ENCODE assay signal across 8 cellular contexts in genomic region chr16:19696312-19696711, GRCh38. TPM values are rescaled to one million over a fixed set of nuclear protein-coding genes. Genes with fewer than 3 reads are reported as not detected.
DNase-seq lines count a peak whose midpoint lies in the region; ATAC-seq lines count a peak whose summit lies in the region.

No MANE protein-coding gene starts in this region.

- 3% methylated on average over 10 of the region's 10 CpGs for WGBS in right cardiac atrium

- ATAC-seq in right cardiac atrium = peak; percentile 66 to 73
- ATAC-seq in HG03039 (IDR thresholded peaks at IDR 0.05; ENCODE audit: unreplicated experiment) = no peak

- DNase-seq in HUDEP-2 (lab: John Stamatoyannopoulos, UW; ENCODE audit: unreplicated experiment in 76 of 76) = peak in 72 of 76 experiments; percentile 19 to 82 (median 64)
- DNase-seq in SJCRH30 = peak; percentile 57 to 59
- DNase-seq in right cardiac atrium = peak; percentile 83 to 90 (median 84)
- DNase-seq in stimulated activated CD4-positive, alpha-beta T cell treated with anti-CD3 and anti-CD28 coated beads, Interleukin-4, amount 100 ng/mL, for 24 hours = peak; percentile 44
- DNase-seq in Kasumi-1 (lab: John Stamatoyannopoulos, UW) = no peak
- no peak for DNase-seq in NCI-H1930 (lab: John Stamatoyannopoulos, UW)

- no peaks in the 10 kb centered on the region for H3K27me3 ChIP-seq in SJCRH30
- no peaks in the 10 kb centered on the region for H3K27me3 ChIP-seq in right cardiac atrium (ENCODE audit: control insufficient read depth, insufficient read depth)

- intact Hi-C loops in right cardiac atrium (cut with DNase I) = loop anchor here in 1 of 4 donors (10.0 kb wide), 1 partner anchor 52 kb away; no protein-coding TSS in a partner anchor

- H3K36me3 ChIP-seq in SJCRH30 = peaks cover 3% of the 10 kb centered on the region

- H3K9me3 ChIP-seq in SJCRH30 (replicated peaks) (no peaks in the 10 kb centered on the region), right cardiac atrium (ENCODE audit: control insufficient read depth, low read length) (no peaks in the 10 kb centered on the region)

- H3K4me1 ChIP-seq in SJCRH30 = peaks cover 10% of the 10 kb centered on the region; the same call in 1 of the 2 replicates
- H3K4me1 ChIP-seq in right cardiac atrium (ENCODE audit: control insufficient read depth, insufficient read depth, low read length) = peaks cover 18% of the 10 kb centered on the region

- H3K4me3 ChIP-seq in SJCRH30 (no peak overlapping the region), right cardiac atrium (ENCODE audit: low read length) (no peak overlapping the region)

- H3K27ac ChIP-seq in SJCRH30 = no peak overlapping the region
- H3K27ac ChIP-seq in angular gyrus (ENCODE audit: low read depth, low read length) = peak overlapping the region; percentile 62
- H3K27ac ChIP-seq in right cardiac atrium (ENCODE audit: low read length) = peak overlapping the region; percentile 98

RNA-seq across cellular contexts. Expression of gene KNOP1, which starts 21.7 kb away (rescaled TPM):
- total RNA-seq in SJCRH30 (2014; rRNA removed; shearing (Covaris generic)) = 26.0 and 30.6 TPM in 2 replicates
- 1 to 10 TPM; 6.1 to 9.2 (median 7.9) TPM for total RNA-seq in right cardiac atrium
- 12.5 TPM for polyA plus RNA-seq in right cardiac atrium

RNA-seq across cellular contexts. Expression of gene IQCK, which starts 21.8 kb away (rescaled TPM):
- 2.6 and 3.0 TPM in 2 replicates for total RNA-seq in SJCRH30 (2014; rRNA removed; shearing (Covaris generic))
- total RNA-seq in right cardiac atrium = 1 to 10 TPM; 5.1 to 8.3 (median 6.4) TPM
- 5.1 TPM for polyA plus RNA-seq in right cardiac atrium

Comparison
In these comparisons a context has a peak if more than half of its experiments do, and no peak if none do; other contexts are left out.
1. DNase-seq: peak in HUDEP-2 (72 of 76), SJCRH30 (2 of 2), right cardiac atrium (3 of 3) and stimulated activated CD4-positive, alpha-beta T cell treated with anti-CD3 and anti-CD28 coated beads, Interleukin-4, amount 100 ng/mL, for 24 hours (single experiment); none in Kasumi-1 (0 of 2) and NCI-H1930 (0 of 2).